In genomic region chr7:7968544-7969305, GRCh38 we compare ENCODE assay signal across 1 cellular context.
A peak's percentile ranks its signal among the peaks of the same experiment; 100 is the strongest.
TF ChIP-seq lines count a peak whose summit lies in the region.

Gene GLCCI1, plus strand, starts transcription at chr7:7968796. Its CDS starts 555 bp downstream, at chr7:7969351.

TF ChIP-seq in HepG2, 621 proteins besides CTCF, POLR2A, EP300 and RAD21 (continued from another document and continues in another):
- no peak; the same call in 1 of the 2 replicates for TF ChIP-seq ELF3 (CRISPR knock-in tag; IDR thresholded peaks at IDR 0.05)
- no peak for TF ChIP-seq ZNF660 (CRISPR knock-in tag; IDR thresholded peaks at IDR 0.05; ENCODE audit: borderline replicate concordance, low read depth)
- TF ChIP-seq FOXA1 (IDR thresholded peaks at IDR 0.05) = no peak
- TF ChIP-seq FOXA1 (CRISPR knock-in tag; IDR thresholded peaks at IDR 0.05) = no peak
- TF ChIP-seq BORCS8-MEF2B (CRISPR knock-in tag; IDR thresholded peaks at IDR 0.05) = peak; percentile 35; the same call in 1 of the 2 replicates
- no peak for TF ChIP-seq SP140L (CRISPR knock-in tag; IDR thresholded peaks at IDR 0.05; ENCODE audit: borderline replicate concordance)
- TF ChIP-seq, protein P1, sequence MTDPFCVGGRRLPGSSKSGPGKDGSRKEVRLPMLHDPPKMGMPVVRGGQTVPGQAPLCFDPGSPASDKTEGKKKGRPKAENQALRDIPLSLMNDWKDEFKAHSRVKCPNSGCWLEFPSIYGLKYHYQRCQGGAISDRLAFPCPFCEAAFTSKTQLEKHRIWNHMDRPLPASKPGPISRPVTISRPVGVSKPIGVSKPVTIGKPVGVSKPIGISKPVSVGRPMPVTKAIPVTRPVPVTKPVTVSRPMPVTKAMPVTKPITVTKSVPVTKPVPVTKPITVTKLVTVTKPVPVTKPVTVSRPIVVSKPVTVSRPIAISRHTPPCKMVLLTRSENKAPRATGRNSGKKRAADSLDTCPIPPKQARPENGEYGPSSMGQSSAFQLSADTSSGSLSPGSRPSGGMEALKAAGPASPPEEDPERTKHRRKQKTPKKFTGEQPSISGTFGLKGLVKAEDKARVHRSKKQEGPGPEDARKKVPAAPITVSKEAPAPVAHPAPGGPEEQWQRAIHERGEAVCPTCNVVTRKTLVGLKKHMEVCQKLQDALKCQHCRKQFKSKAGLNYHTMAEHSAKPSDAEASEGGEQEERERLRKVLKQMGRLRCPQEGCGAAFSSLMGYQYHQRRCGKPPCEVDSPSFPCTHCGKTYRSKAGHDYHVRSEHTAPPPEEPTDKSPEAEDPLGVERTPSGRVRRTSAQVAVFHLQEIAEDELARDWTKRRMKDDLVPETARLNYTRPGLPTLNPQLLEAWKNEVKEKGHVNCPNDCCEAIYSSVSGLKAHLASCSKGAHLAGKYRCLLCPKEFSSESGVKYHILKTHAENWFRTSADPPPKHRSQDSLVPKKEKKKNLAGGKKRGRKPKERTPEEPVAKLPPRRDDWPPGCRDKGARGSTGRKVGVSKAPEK (CRISPR knock-in tag; IDR thresholded peaks at IDR 0.05; ENCODE audit: borderline replicate concordance) = no peak
- no peak for TF ChIP-seq CREBL2 (CRISPR knock-in tag; IDR thresholded peaks at IDR 0.05; ENCODE audit: borderline replicate concordance)
- no peak for TF ChIP-seq ZUFSP (CRISPR knock-in tag; IDR thresholded peaks at IDR 0.05; ENCODE audit: borderline replicate concordance)
- no peak for TF ChIP-seq SOX6 (IDR thresholded peaks at IDR 0.05)
- TF ChIP-seq SOX6 (CRISPR knock-in tag; IDR thresholded peaks at IDR 0.05) = no peak; the same call in 1 of the 2 replicates
- TF ChIP-seq MAFF (IDR thresholded peaks at IDR 0.05; ENCODE audit: low read depth, low read length) = no peak
- peak; percentile 73; the same call in 1 of the 2 replicates for TF ChIP-seq KDM5B (CRISPR knock-in tag; IDR thresholded peaks at IDR 0.05; ENCODE audit: borderline replicate concordance)
- no peak for TF ChIP-seq RFXANK (CRISPR knock-in tag; IDR thresholded peaks at IDR 0.05)
- TF ChIP-seq ZNF3 (CRISPR knock-in tag; IDR thresholded peaks at IDR 0.05) = no peak
- TF ChIP-seq ZNF615 (CRISPR knock-in tag; IDR thresholded peaks at IDR 0.05; ENCODE audit: borderline replicate concordance) = no peak
- no peak for TF ChIP-seq SRF (IDR thresholded peaks at IDR 0.05; ENCODE audit: low read depth, low read length)
- 0 out of 2 replicates have a peak, but pooled peaks have one; percentile 38 for TF ChIP-seq FOXK1 (CRISPR knock-in tag; IDR thresholded peaks at IDR 0.05; ENCODE audit: borderline replicate concordance, low read depth)
- no peak for TF ChIP-seq ZNF329 (CRISPR knock-in tag; IDR thresholded peaks at IDR 0.05; ENCODE audit: low read depth)
- TF ChIP-seq RBAK (CRISPR knock-in tag; IDR thresholded peaks at IDR 0.05) = no peak
- TF ChIP-seq TMF1 (CRISPR knock-in tag; IDR thresholded peaks at IDR 0.05; ENCODE audit: low read depth) = no peak
- no peak for TF ChIP-seq NFKBIZ (CRISPR knock-in tag; IDR thresholded peaks at IDR 0.05)
- no peak for TF ChIP-seq MLX (CRISPR knock-in tag; IDR thresholded peaks at IDR 0.05)
- TF ChIP-seq ZNF567 (CRISPR knock-in tag; IDR thresholded peaks at IDR 0.05; ENCODE audit: borderline replicate concordance) = no peak
- no peak for TF ChIP-seq PHF5A (CRISPR knock-in tag; IDR thresholded peaks at IDR 0.05; ENCODE audit: low read depth, unreplicated experiment)
- no peak for TF ChIP-seq ZNF354B (CRISPR knock-in tag; IDR thresholded peaks at IDR 0.05)
- no peak for TF ChIP-seq ZNF44 (CRISPR knock-in tag; IDR thresholded peaks at IDR 0.05)
- TF ChIP-seq ZNF672 (CRISPR knock-in tag; IDR thresholded peaks at IDR 0.05) = no peak
- TF ChIP-seq PRPF4 (IDR thresholded peaks at IDR 0.05; ENCODE audit: low read depth, low read length, poor library complexity, severe bottlenecking) = no peak
- TF ChIP-seq ISX (CRISPR knock-in tag; conservative IDR thresholded peaks at IDR 0.05) = no peak
- TF ChIP-seq MZF1 (CRISPR knock-in tag; IDR thresholded peaks at IDR 0.05; ENCODE audit: borderline replicate concordance) = no peak
- peak; percentile 59; the same call in 1 of the 2 replicates for TF ChIP-seq ZNF614 (CRISPR knock-in tag; IDR thresholded peaks at IDR 0.05; ENCODE audit: borderline replicate concordance)
- no peak for TF ChIP-seq ARNT (IDR thresholded peaks at IDR 0.05)
- no peak for TF ChIP-seq DPF2 (CRISPR knock-in tag; IDR thresholded peaks at IDR 0.05; ENCODE audit: borderline replicate concordance, low read depth)
- TF ChIP-seq HDAC2 (CRISPR knock-in tag; IDR thresholded peaks at IDR 0.05) = no peak
- TF ChIP-seq EZH2 (conservative IDR thresholded peaks at IDR 0.05; ENCODE audit: low read depth, low read length) = no peak
- peak; percentile 40; the same call in 1 of the 2 replicates for TF ChIP-seq NR2C2 (CRISPR knock-in tag; IDR thresholded peaks at IDR 0.05; ENCODE audit: borderline replicate concordance)
- TF ChIP-seq SRSF1 (optimal IDR thresholded peaks at IDR 0.05; ENCODE audit: low read depth, low read length) = peak; percentile 16
- TF ChIP-seq HNRNPH1 (optimal IDR thresholded peaks at IDR 0.05; ENCODE audit: low read depth, low read length) = no peak
- TF ChIP-seq KAT8 (CRISPR knock-in tag; IDR thresholded peaks at IDR 0.05) = no peak
- TF ChIP-seq, protein P2, sequence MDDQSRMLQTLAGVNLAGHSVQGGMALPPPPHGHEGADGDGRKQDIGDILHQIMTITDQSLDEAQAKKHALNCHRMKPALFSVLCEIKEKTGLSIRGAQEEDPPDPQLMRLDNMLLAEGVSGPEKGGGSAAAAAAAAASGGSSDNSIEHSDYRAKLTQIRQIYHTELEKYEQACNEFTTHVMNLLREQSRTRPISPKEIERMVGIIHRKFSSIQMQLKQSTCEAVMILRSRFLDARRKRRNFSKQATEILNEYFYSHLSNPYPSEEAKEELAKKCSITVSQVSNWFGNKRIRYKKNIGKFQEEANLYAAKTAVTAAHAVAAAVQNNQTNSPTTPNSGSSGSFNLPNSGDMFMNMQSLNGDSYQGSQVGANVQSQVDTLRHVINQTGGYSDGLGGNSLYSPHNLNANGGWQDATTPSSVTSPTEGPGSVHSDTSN (CRISPR knock-in tag; IDR thresholded peaks at IDR 0.05; ENCODE audit: borderline replicate concordance) = peak; percentile 80; the same call in 1 of the 2 replicates
- no peak for TF ChIP-seq ZNF496 (CRISPR knock-in tag; IDR thresholded peaks at IDR 0.05; ENCODE audit: insufficient replicate concordance)
- TF ChIP-seq TRIM24 (CRISPR knock-in tag; IDR thresholded peaks at IDR 0.05) = no peak
- TF ChIP-seq GPN1 (CRISPR knock-in tag; IDR thresholded peaks at IDR 0.05; ENCODE audit: borderline replicate concordance) = no peak
- TF ChIP-seq ZNF746 (CRISPR knock-in tag; IDR thresholded peaks at IDR 0.05) = no peak
- TF ChIP-seq ATF7 (IDR thresholded peaks at IDR 0.05) = no peak
- no peak for TF ChIP-seq ATF7 (CRISPR knock-in tag; IDR thresholded peaks at IDR 0.05)
- peak; percentile 75; the same call in 1 of the 2 replicates for TF ChIP-seq IRX3 (CRISPR knock-in tag; IDR thresholded peaks at IDR 0.05; ENCODE audit: borderline replicate concordance, low read depth)
- peak; percentile 33; the same call in 1 of the 2 replicates for TF ChIP-seq ZSCAN9 (CRISPR knock-in tag; IDR thresholded peaks at IDR 0.05; ENCODE audit: borderline replicate concordance)
- TF ChIP-seq, protein P3, sequence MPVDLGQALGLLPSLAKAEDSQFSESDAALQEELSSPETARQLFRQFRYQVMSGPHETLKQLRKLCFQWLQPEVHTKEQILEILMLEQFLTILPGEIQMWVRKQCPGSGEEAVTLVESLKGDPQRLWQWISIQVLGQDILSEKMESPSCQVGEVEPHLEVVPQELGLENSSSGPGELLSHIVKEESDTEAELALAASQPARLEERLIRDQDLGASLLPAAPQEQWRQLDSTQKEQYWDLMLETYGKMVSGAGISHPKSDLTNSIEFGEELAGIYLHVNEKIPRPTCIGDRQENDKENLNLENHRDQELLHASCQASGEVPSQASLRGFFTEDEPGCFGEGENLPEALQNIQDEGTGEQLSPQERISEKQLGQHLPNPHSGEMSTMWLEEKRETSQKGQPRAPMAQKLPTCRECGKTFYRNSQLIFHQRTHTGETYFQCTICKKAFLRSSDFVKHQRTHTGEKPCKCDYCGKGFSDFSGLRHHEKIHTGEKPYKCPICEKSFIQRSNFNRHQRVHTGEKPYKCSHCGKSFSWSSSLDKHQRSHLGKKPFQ (CRISPR knock-in tag; IDR thresholded peaks at IDR 0.05; ENCODE audit: insufficient replicate concordance) = no peak
- no peak for TF ChIP-seq SYNCRIP (IDR thresholded peaks at IDR 0.05; ENCODE audit: insufficient read depth, low read depth, low read length)
- TF ChIP-seq MYNN (CRISPR knock-in tag; IDR thresholded peaks at IDR 0.05; ENCODE audit: low read depth) = no peak; the same call in 1 of the 2 replicates
- no peak for TF ChIP-seq SNAPC5 (CRISPR knock-in tag; IDR thresholded peaks at IDR 0.05; ENCODE audit: borderline replicate concordance)
- no peak for TF ChIP-seq SATB2 (CRISPR knock-in tag; IDR thresholded peaks at IDR 0.05)
- no peak for TF ChIP-seq NCOR1 (IDR thresholded peaks at IDR 0.05; ENCODE audit: borderline replicate concordance, low read length)
- TF ChIP-seq HDAC6 (IDR thresholded peaks at IDR 0.05; ENCODE audit: low read depth, low read length) = no peak
- TF ChIP-seq ZNF24 (IDR thresholded peaks at IDR 0.05) = no peak
- TF ChIP-seq ZFP36L2 (CRISPR knock-in tag; IDR thresholded peaks at IDR 0.05) = no peak
- no peak for TF ChIP-seq ZMYM3 (CRISPR knock-in tag; IDR thresholded peaks at IDR 0.05)
- TF ChIP-seq, protein P4, sequence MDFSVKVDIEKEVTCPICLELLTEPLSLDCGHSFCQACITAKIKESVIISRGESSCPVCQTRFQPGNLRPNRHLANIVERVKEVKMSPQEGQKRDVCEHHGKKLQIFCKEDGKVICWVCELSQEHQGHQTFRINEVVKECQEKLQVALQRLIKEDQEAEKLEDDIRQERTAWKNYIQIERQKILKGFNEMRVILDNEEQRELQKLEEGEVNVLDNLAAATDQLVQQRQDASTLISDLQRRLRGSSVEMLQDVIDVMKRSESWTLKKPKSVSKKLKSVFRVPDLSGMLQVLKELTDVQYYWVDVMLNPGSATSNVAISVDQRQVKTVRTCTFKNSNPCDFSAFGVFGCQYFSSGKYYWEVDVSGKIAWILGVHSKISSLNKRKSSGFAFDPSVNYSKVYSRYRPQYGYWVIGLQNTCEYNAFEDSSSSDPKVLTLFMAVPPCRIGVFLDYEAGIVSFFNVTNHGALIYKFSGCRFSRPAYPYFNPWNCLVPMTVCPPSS (IDR thresholded peaks at IDR 0.05) = no peak
- TF ChIP-seq NONO (IDR thresholded peaks at IDR 0.05) = no peak
- 0 out of 2 replicates have a peak, but pooled peaks have one; percentile 41 for TF ChIP-seq NONO (CRISPR knock-in tag; conservative IDR thresholded peaks at IDR 0.05)
- peak; percentile 63; the same call in 1 of the 2 replicates for TF ChIP-seq ATF7-NPFF (CRISPR knock-in tag; IDR thresholded peaks at IDR 0.05; ENCODE audit: low read depth)
- TF ChIP-seq, protein P5, sequence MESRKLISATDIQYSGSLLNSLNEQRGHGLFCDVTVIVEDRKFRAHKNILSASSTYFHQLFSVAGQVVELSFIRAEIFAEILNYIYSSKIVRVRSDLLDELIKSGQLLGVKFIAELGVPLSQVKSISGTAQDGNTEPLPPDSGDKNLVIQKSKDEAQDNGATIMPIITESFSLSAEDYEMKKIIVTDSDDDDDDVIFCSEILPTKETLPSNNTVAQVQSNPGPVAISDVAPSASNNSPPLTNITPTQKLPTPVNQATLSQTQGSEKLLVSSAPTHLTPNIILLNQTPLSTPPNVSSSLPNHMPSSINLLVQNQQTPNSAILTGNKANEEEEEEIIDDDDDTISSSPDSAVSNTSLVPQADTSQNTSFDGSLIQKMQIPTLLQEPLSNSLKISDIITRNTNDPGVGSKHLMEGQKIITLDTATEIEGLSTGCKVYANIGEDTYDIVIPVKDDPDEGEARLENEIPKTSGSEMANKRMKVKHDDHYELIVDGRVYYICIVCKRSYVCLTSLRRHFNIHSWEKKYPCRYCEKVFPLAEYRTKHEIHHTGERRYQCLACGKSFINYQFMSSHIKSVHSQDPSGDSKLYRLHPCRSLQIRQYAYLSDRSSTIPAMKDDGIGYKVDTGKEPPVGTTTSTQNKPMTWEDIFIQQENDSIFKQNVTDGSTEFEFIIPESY (CRISPR knock-in tag; IDR thresholded peaks at IDR 0.05) = no peak
- peak; percentile 70; the same call in 1 of the 2 replicates for TF ChIP-seq ZNF274 (CRISPR knock-in tag; IDR thresholded peaks at IDR 0.05)
